In genomic region chr6:33410050-33410710, GRCh38 we compare ENCODE assay signal across 8 cellular contexts. TPM values are rescaled to one million over a fixed set of nuclear protein-coding genes. Genes with fewer than 3 reads are reported as not detected.
A peak's percentile ranks its signal among the peaks of the same experiment; 100 is the strongest.
DNase-seq lines count a peak whose midpoint lies in the region; ATAC-seq, FAIRE-seq and TF ChIP-seq lines count a peak whose summit lies in the region.

No MANE protein-coding gene starts in this region.

- H3K36me3 ChIP-seq in bronchial epithelial cell (ENCODE audit: control insufficient read depth, insufficient read depth, low read length), result peaks cover 6% of the 10 kb centered on the region

- peak overlapping the region; percentile 98 for H3K27ac Mint-ChIP-seq in WTC11

- peaks cover 52% of the 10 kb centered on the region for H3K36me3 Mint-ChIP-seq in WTC11

- FAIRE-seq in bronchial epithelial cell (lab: Jason Lieb, UNC), result no peak

- no peaks in the 10 kb centered on the region for H3K27me3 ChIP-seq in bronchial epithelial cell (ENCODE audit: control insufficient read depth, insufficient read depth, low read length)

- TF ChIP-seq CTCF in AG09309 (IDR thresholded peaks at IDR 0.05; ENCODE audit: control insufficient read depth, insufficient read depth, low read depth, low read length, missing control alignments) (no peak), WTC11 (IDR thresholded peaks at IDR 0.05) (no peak), bronchial epithelial cell (IDR thresholded peaks at IDR 0.05; ENCODE audit: insufficient read depth, low read length, severe bottlenecking) (no peak)

- ATAC-seq in GM19023 (IDR thresholded peaks at IDR 0.05; ENCODE audit: unreplicated experiment), result peak; percentile 82
- peak; percentile 80 for ATAC-seq in HG03175 (IDR thresholded peaks at IDR 0.05; ENCODE audit: unreplicated experiment)
- peak; percentile 91 for ATAC-seq in WTC11

- POLR2A ChIA-PET in WTC11 (lab: Charles Lee), result interaction anchor here (0.6 to 1.8 kb wide), 8 partner anchors 14 to 219 kb away, joined by 3 to 10 read pairs (median 4); partner anchors contain the start of gene ZBTB22

- CTCF ChIA-PET in WTC11 (lab: Charles Lee), result interaction anchor here (0.6 to 2.1 kb wide), 10 partner anchors 9 to 1547 kb away, joined by 3 to 17 read pairs (median 4); partner anchors contain the start of genes B3GALT4, NEU1, SYNGAP1 and ZBTB22

- peaks cover 21% of the 10 kb centered on the region for H3K4me1 Mint-ChIP-seq in WTC11

- H3K4me3 ChIP-seq in AG09309 (ENCODE audit: control insufficient read depth, low read depth, low read length) (peak overlapping the region; percentile 72), bronchial epithelial cell (ENCODE audit: low read depth, low read length) (peak overlapping the region; percentile 57)

- no peaks in the 10 kb centered on the region for H3K9me3 Mint-ChIP-seq in WTC11

- no peaks in the 10 kb centered on the region for H3K27me3 Mint-ChIP-seq in WTC11 (ENCODE audit: low read depth)

- DNase-seq in AG09309 (ENCODE audit: low read depth), result peak; percentile 78
- peak; percentile 96 for DNase-seq in NCI-H2227 treated with DMSO at 0.1 percent for 48 hours (lab: John Stamatoyannopoulos, UW)
- peak; percentile 98 for DNase-seq in WTC11 (ENCODE audit: low spot score)
- peak; percentile 92 for DNase-seq in bronchial epithelial cell (ENCODE audit: low read depth)
- DNase-seq in inferior parietal cortex (ENCODE audit: extremely low spot score), result peak; percentile 95
- DNase-seq in smooth muscle cell of the brain vasculature (ENCODE audit: low read depth, low spot score), result peak; percentile 95

- peak overlapping the region; percentile 83 for H3K4me3 Mint-ChIP-seq in WTC11

TF ChIP-seq in WTC11, 78 proteins besides CTCF, POLR2A, EP300 and RAD21 (continues in another document):
- TF ChIP-seq GTF2I (CRISPR knock-in tag; conservative IDR thresholded peaks at IDR 0.05), result no peak
- peak; percentile 67 for TF ChIP-seq USF1 (CRISPR knock-in tag; IDR thresholded peaks at IDR 0.05)
- 0 out of 2 replicates have a peak, but pooled peaks have one; percentile 79 for TF ChIP-seq ZBTB43 (CRISPR knock-in tag; IDR thresholded peaks at IDR 0.05)
- no peak for TF ChIP-seq ZSCAN18 (CRISPR knock-in tag; IDR thresholded peaks at IDR 0.05)
- no peak for TF ChIP-seq TEAD4 (CRISPR knock-in tag; IDR thresholded peaks at IDR 0.05)
- peak; percentile 91 for TF ChIP-seq FOXK1 (CRISPR knock-in tag; IDR thresholded peaks at IDR 0.05)
- no peak for TF ChIP-seq AR (CRISPR knock-in tag; IDR thresholded peaks at IDR 0.05)
- no peak for TF ChIP-seq ERG (CRISPR knock-in tag; IDR thresholded peaks at IDR 0.05)
- TF ChIP-seq RELA (CRISPR knock-in tag; IDR thresholded peaks at IDR 0.05; ENCODE audit: borderline replicate concordance), result peak; percentile 92; the same call in 1 of the 2 replicates
- TF ChIP-seq ZNF121 (CRISPR knock-in tag; IDR thresholded peaks at IDR 0.05), result peak; percentile 14; the same call in 1 of the 2 replicates
- TF ChIP-seq ZNF219 (CRISPR knock-in tag; IDR thresholded peaks at IDR 0.05; ENCODE audit: borderline replicate concordance), result no peak
- no peak; the same call in 1 of the 2 replicates for TF ChIP-seq NFE2L1 (CRISPR knock-in tag; IDR thresholded peaks at IDR 0.05)
- peak; percentile 85 for TF ChIP-seq EMX1 (CRISPR knock-in tag; IDR thresholded peaks at IDR 0.05)
- TF ChIP-seq ZNF396 (CRISPR knock-in tag; IDR thresholded peaks at IDR 0.05; ENCODE audit: borderline replicate concordance), result no peak
- TF ChIP-seq ZNF263 (CRISPR knock-in tag; IDR thresholded peaks at IDR 0.05; ENCODE audit: low read depth), result no peak
- peak; percentile 79 for TF ChIP-seq ZNF281 (CRISPR knock-in tag; IDR thresholded peaks at IDR 0.05)
- TF ChIP-seq ZNF138 (CRISPR knock-in tag; conservative IDR thresholded peaks at IDR 0.05), result no peak; the same call in 1 of the 2 replicates

RNA-seq across cellular contexts. Expression of gene PHF1, which starts 0.6 kb away (rescaled TPM):
- total RNA-seq in WTC11 (2021) (60.0 to 63.6 TPM (median 60.2 TPM) in 3 replicates), bronchial epithelial cell (7.6 and 13.2 TPM in 2 replicates)

RNA-seq across cellular contexts. Expression of gene CUTA, which starts 7.7 kb away (rescaled TPM):
- total RNA-seq in WTC11 (2021), result 229 to 247 TPM (median 243 TPM) in 3 replicates
- 37.1 and 42.5 TPM in 2 replicates for total RNA-seq in bronchial epithelial cell

RNA-seq across cellular contexts. Expression of gene SYNGAP1, which starts 9.7 kb away (rescaled TPM):
- 139 to 172 TPM (median 160 TPM) in 3 replicates for total RNA-seq in WTC11 (2021)
- total RNA-seq in bronchial epithelial cell, result 0.79 and 0.90 TPM in 2 replicates

RNA-seq across cellular contexts. Expression of gene KIFC1, which starts 18.6 kb away (rescaled TPM):
- 79.5 to 97.3 TPM (median 83.7 TPM) in 3 replicates for total RNA-seq in WTC11 (2021)
- total RNA-seq in bronchial epithelial cell, result 0.26 TPM in 2 replicates

RNA-seq across cellular contexts. Expression of gene ZBTB9, which starts 44.2 kb away (rescaled TPM):
- 19.4 to 21.2 TPM (median 20.8 TPM) in 3 replicates for total RNA-seq in WTC11 (2021)
- total RNA-seq in bronchial epithelial cell, result 5.9 and 6.3 TPM in 2 replicates

Comparison
In these comparisons a context has a peak if more than half of its experiments do, and no peak if none do; other contexts are left out.
1. Peak in every context shown above with its lines: DNase-seq, ATAC-seq and H3K4me3 ChIP-seq.
2. RNA of gene SYNGAP1, which starts 9.7 kb away (total RNA-seq): 139 to 172 TPM in WTC11; 0.79 to 0.90 TPM in bronchial epithelial cell; every median in the first group is over 10 times any median in the second.